ENCODE assay signal across 8 cellular contexts in genomic region chr1:9910080-9910424, GRCh38. TPM values are rescaled to one million over a fixed set of nuclear protein-coding genes. Genes with fewer than 3 reads are reported as not detected.
DNase-seq lines count a peak whose midpoint lies in the region; ATAC-seq, FAIRE-seq and TF ChIP-seq lines count a peak whose summit lies in the region.

Gene CTNNBIP1 (minus strand): TSS chr1:9910269. CDS start chr1:9872064, 38,205 bp downstream.

- DNase-seq in DND-41 = no peak
- DNase-seq in astrocyte of the cerebellum (ENCODE audit: low read depth) = no peak
- DNase-seq in keratinocyte (ENCODE audit: low read depth, low spot score) = no peak
- DNase-seq in stomach = no peak
- no peak for DNase-seq in HUDEP-2 (lab: John Stamatoyannopoulos, UW; ENCODE audit: unreplicated experiment in 76 of 76)

- H3K36me3 ChIP-seq in DND-41 (ENCODE audit: insufficient read depth, low read length) (no peaks in the 10 kb centered on the region; the same call in 1 of the 2 replicates), HUES64 (ENCODE audit: insufficient read depth, low read length) (no peaks in the 10 kb centered on the region), keratinocyte (ENCODE audit: control insufficient read depth in 2 of 2, extremely low read depth in 1 of 2, insufficient read depth in 2 of 2, low read length in 2 of 2) (no peaks in the 10 kb centered on the region), stomach (no peaks in the 10 kb centered on the region)

- intact Hi-C loops in stomach (cut with DNase I; ENCODE audit: low total_unique reads) = no loop called here

- in situ Hi-C loops in astrocyte of the cerebellum (cut with HindIII; ENCODE audit: low sequenced_read_pairs) = no loop called here

- no peak for FAIRE-seq in keratinocyte (lab: Jason Lieb, UNC)

- TF ChIP-seq POLR2A in stomach (IDR thresholded peaks at IDR 0.05) = no peak

- H2AFZ ChIP-seq in DND-41 (ENCODE audit: low read depth, low read length) = peak within 1 kb of the TSS; percentile 94
- H2AFZ ChIP-seq in keratinocyte (ENCODE audit: control insufficient read depth, low read length) = peak within 1 kb of the TSS; percentile 95

- H3K9me3 ChIP-seq in DND-41 (ENCODE audit: insufficient read depth, low read length, severe bottlenecking) = no peaks in the 10 kb centered on the region
- no peaks in the 10 kb centered on the region for H3K9me3 ChIP-seq in HUES64 (ENCODE audit: insufficient read depth, low read depth, low read length)
- no peaks in the 10 kb centered on the region for H3K9me3 ChIP-seq in keratinocyte (ENCODE audit: control insufficient read depth, low read depth, low read length)
- no peaks in the 10 kb centered on the region for H3K9me3 ChIP-seq in stomach

- H4K20me1 ChIP-seq in DND-41 (ENCODE audit: insufficient read depth, low read length) = peaks cover 3% of the 10 kb centered on the region; the same call in 1 of the 2 replicates
- no peaks in the 10 kb centered on the region for H4K20me1 ChIP-seq in keratinocyte (ENCODE audit: control insufficient read depth, extremely low read depth, insufficient read depth, low read length)

- H3K9ac ChIP-seq in DND-41 (ENCODE audit: low read depth, low read length) (peak within 1 kb of the TSS; percentile 78), HUES64 (ENCODE audit: low read depth, low read length) (peak within 1 kb of the TSS; percentile 85), keratinocyte (ENCODE audit: control insufficient read depth, extremely low read depth, insufficient read depth, low read length) (peak within 1 kb of the TSS; percentile 88)

- peak within 1 kb of the TSS; percentile 78 to 96 for H3K4me3 ChIP-seq in DND-41 (ENCODE audit: low read depth in 1 of 2, low read length in 2 of 2)
- H3K4me3 ChIP-seq in HUES64 (ENCODE audit: low read length) = peak within 1 kb of the TSS; percentile 87
- peak within 1 kb of the TSS; percentile 64 for H3K4me3 ChIP-seq in astrocyte of the cerebellum (ENCODE audit: low read depth, low read length)
- H3K4me3 ChIP-seq in keratinocyte (ENCODE audit: control insufficient read depth in 2 of 3, extremely low read depth in 1 of 3, insufficient read depth in 2 of 3, low read depth in 1 of 3, low read length in 3 of 3) = peak within 1 kb of the TSS; percentile 83 to 97 (median 93)
- peak within 1 kb of the TSS; percentile 75 to 95 (median 80) for H3K4me3 ChIP-seq in stomach

- no peak for TF ChIP-seq EP300 in stomach (IDR thresholded peaks at IDR 0.05)

- ATAC-seq in DND-41 (ENCODE audit: insufficient read depth, low read depth) (peak; percentile 67), GM21390 (IDR thresholded peaks at IDR 0.05; ENCODE audit: unreplicated experiment) (peak; percentile 72), GM18873 (IDR thresholded peaks at IDR 0.05; ENCODE audit: low FRiP score, unreplicated experiment) (no peak)

- H3K79me2 ChIP-seq in DND-41 (ENCODE audit: insufficient read depth, low read length) (peaks cover 7% of the 10 kb centered on the region), keratinocyte (ENCODE audit: control insufficient read depth, insufficient read depth, low read length) (peaks cover 29% of the 10 kb centered on the region)

- no peaks in the 10 kb centered on the region for H3K9me1 ChIP-seq in keratinocyte (ENCODE audit: control insufficient read depth, extremely low read depth, insufficient read depth, low read length)

- H3K27me3 ChIP-seq in DND-41 (ENCODE audit: insufficient read depth, low read length, poor library complexity) (no peaks in the 10 kb centered on the region), HUES64 (ENCODE audit: insufficient read depth, low read length) (no peaks in the 10 kb centered on the region), keratinocyte (ENCODE audit: control insufficient read depth, extremely low read depth, insufficient read depth, low read length) (no peaks in the 10 kb centered on the region), stomach (no peaks in the 10 kb centered on the region)

- no peak for TF ChIP-seq CTCF in DND-41 (IDR thresholded peaks at IDR 0.05; ENCODE audit: borderline replicate concordance, extremely low read depth, low read length, poor library complexity, severe bottlenecking)
- TF ChIP-seq CTCF in astrocyte of the cerebellum (IDR thresholded peaks at IDR 0.05; ENCODE audit: low read depth, low read length, missing control alignments) = no peak
- no peak for TF ChIP-seq CTCF in keratinocyte (optimal IDR thresholded peaks at IDR 0.05 in 1 of 3, IDR thresholded peaks at IDR 0.05 in 1 of 3, conservative IDR thresholded peaks at IDR 0.05 in 1 of 3; ENCODE audit: extremely low read depth in 1 of 3, insufficient read depth in 2 of 3, low read length in 3 of 3)
- TF ChIP-seq CTCF in stomach (IDR thresholded peaks at IDR 0.05) = no peak

- dilution Hi-C loops in keratinocyte (cut with MboI; ENCODE audit: extremely low pct_ligation_motif_present, low sequenced_read_pairs) = no loop called here

- H3K27ac ChIP-seq in DND-41 (ENCODE audit: low read length) = peak within 1 kb of the TSS; percentile 86
- peak within 1 kb of the TSS; percentile 90 for H3K27ac ChIP-seq in HUES64 (ENCODE audit: low read depth, low read length)
- peak within 1 kb of the TSS; percentile 96 for H3K27ac ChIP-seq in keratinocyte (ENCODE audit: control insufficient read depth, insufficient read depth, low read length)
- peak within 1 kb of the TSS; percentile 92 to 98 (median 94) for H3K27ac ChIP-seq in stomach

- WGBS in HUES64 = 1% methylated on average over 54 of the region's 54 CpGs
- WGBS in stomach, 5 donors = 0 to 1% (median 0%) methylated on average over 9 to 43 of the region's 54 CpGs; no CpG with 5 or more reads in 2 of the 5 donors

- H3K4me1 ChIP-seq in DND-41 (ENCODE audit: insufficient read depth, low read length) (peaks cover 38% of the 10 kb centered on the region), HUES64 (ENCODE audit: insufficient read depth, low read length) (peaks cover 9% of the 10 kb centered on the region; the same call in 1 of the 2 replicates), keratinocyte (ENCODE audit: control insufficient read depth, extremely low read depth, insufficient read depth, low read length) (peaks cover 41% of the 10 kb centered on the region), stomach (peaks cover 23 to 53% (median 36%) of the 10 kb centered on the region in 4 donors)

- H3K4me2 ChIP-seq in DND-41 (ENCODE audit: insufficient read depth, low read length) = peak within 1 kb of the TSS; percentile 99
- peak within 1 kb of the TSS; percentile 98 for H3K4me2 ChIP-seq in keratinocyte (ENCODE audit: control insufficient read depth, extremely low read depth, insufficient read depth, low read depth, low read length)

RNA-seq across cellular contexts. Expression of gene CTNNBIP1, which starts in this region (rescaled TPM):
- 45.4 TPM for polyA plus RNA-seq in HUES64 (2013, experiment 1 of 2)
- polyA plus RNA-seq in HUES64 (2013, experiment 2 of 2) = 57.3 TPM
- polyA plus RNA-seq in keratinocyte (92.3 to 149 TPM (median 93.3 TPM) in 3 replicates), stomach (10 to 100 TPM; 17.2 to 38.5 (median 36.1) TPM)
- 96.7 TPM for polyA plus RNA-seq in keratinocyte (2011; ENCODE audit: low read depth)
- 70.9 and 118 TPM in 2 replicates for polyA plus RNA-seq in keratinocyte (2011; cell fraction: cytosol; rRNA removed)
- polyA plus RNA-seq in keratinocyte (2011; cell fraction: nucleus; rRNA removed) = 34.7 and 38.3 TPM in 2 replicates
- 108 and 142 TPM in 2 replicates for polyA plus RNA-seq in keratinocyte (2012; ENCODE audit: low replicate concordance)
- 84.4 to 135 TPM (median 92.0 TPM) in 3 replicates for polyA minus RNA-seq in keratinocyte
- polyA minus RNA-seq in keratinocyte (2011; cell fraction: cytosol; rRNA and poly(A)+ RNA removed) = 118 TPM
- 11.9 and 21.5 TPM in 2 replicates for polyA minus RNA-seq in keratinocyte (2011; cell fraction: nucleus; rRNA and poly(A)+ RNA removed)
- 10 to 100 TPM; 12.3 to 49.8 (median 34.2) TPM for total RNA-seq in stomach
